In genomic region chr1:4310396-4310923, GRCh38 we compare ENCODE assay signal across 13 cellular contexts.
DNase-seq lines count a peak whose midpoint lies in the region; TF ChIP-seq lines count a peak whose summit lies in the region.
"Had no signal": no experiment of that assay in that cellular context is flagged by ENCODE, and none has a peak within 500 bp of the region (broad histone marks: within the 10 kb centered on the region; RNA-seq: fewer than 3 reads in every experiment).

No MANE protein-coding gene starts in this region.

- no peak for TF ChIP-seq CTCF in OCI-LY7 (conservative IDR thresholded peaks at IDR 0.05; ENCODE audit: low read length)

- no CpG with 5 or more reads among the region's 9 CpGs for WGBS in neuronal stem cell (ENCODE audit: extremely low coverage in 2 of 2, insufficient read length in 2 of 2, insufficient replicate concordance in 1 of 2), 2 donors

- no peaks in the 10 kb centered on the region for H3K9me2 ChIP-seq in OCI-LY7 (ENCODE audit: insufficient read depth, low read length)

- no peak overlapping the region for H2BK12ac ChIP-seq in neuronal stem cell (ENCODE audit: low read length)

- peak overlapping the region; percentile 8 for H3K18ac ChIP-seq in neuronal stem cell (ENCODE audit: low read length)

- POLR2A ChIA-PET in OCI-LY7 (lab: Charles Lee) = interaction anchor here (1.0 to 1.5 kb wide), 2 partner anchors 10 to 403 kb away, joined by 3 to 6 read pairs; no protein-coding TSS in a partner anchor

- no peak overlapping the region for H4K8ac ChIP-seq in neuronal stem cell (ENCODE audit: low read depth, low read length)

- H3K36me3 ChIP-seq in OCI-LY7 (ENCODE audit: insufficient read depth, low read length) (peaks cover 25% of the 10 kb centered on the region; the same call in 1 of the 2 replicates), neuronal stem cell (replicated peaks in 1 of 2; ENCODE audit: control insufficient read depth in 2 of 2, insufficient read depth in 2 of 2, low read length in 2 of 2) (no peaks in the 10 kb centered on the region)

- peak overlapping the region; percentile 60 for H3K14ac ChIP-seq in neuronal stem cell (ENCODE audit: low read length)

- H3K27ac ChIP-seq in OCI-LY7 (ENCODE audit: low read depth, low read length, poor library complexity, severe bottlenecking) = peak overlapping the region; percentile 65
- no peak overlapping the region for H3K27ac ChIP-seq in neuronal stem cell (replicated peaks; ENCODE audit: low read length)
- H3K27ac ChIP-seq: 22Rv1, GM23248, HL-60 had no signal

- intact Hi-C loops in OCI-LY7 (cut with micrococcal nuclease; ENCODE audit: unreplicated experiment) = loop anchor here (2.0 to 10.0 kb wide), 5 partner anchors 134 to 914 kb away; no protein-coding TSS in a partner anchor

- no peaks in the 10 kb centered on the region for H3K27me3 ChIP-seq in neuronal stem cell (ENCODE audit: control insufficient read depth in 3 of 3, insufficient read depth in 3 of 3, low read depth in 1 of 3, low read length in 3 of 3)

- H3K4me1 ChIP-seq in OCI-LY7 (ENCODE audit: insufficient read depth, low read length, poor library complexity, severe bottlenecking) (peaks cover 54% of the 10 kb centered on the region), neuronal stem cell (ENCODE audit: control insufficient read depth in 2 of 2, insufficient read depth in 1 of 2, low read depth in 1 of 2, low read length in 2 of 2) (no peaks in the 10 kb centered on the region)

- H4K20me1 ChIP-seq in OCI-LY7 (ENCODE audit: insufficient read depth, low read length) = no peaks in the 10 kb centered on the region

- DNase-seq in activated effector memory CD4-positive, alpha-beta T cell treated with anti-CD3 and anti-CD28 coated beads, Interleukin-2, amount 50 U/mL, for 16 hours = peak; percentile 14
- DNase-seq in activated effector memory CD4-positive, alpha-beta T cell treated with Interleukin-2 at 50 U/mL for 16 hours = no peak
- DNase-seq in OCI-LY7 (ENCODE audit: low spot score) (peak; percentile 61), neuronal stem cell (ENCODE audit: low spot score) (no peak), occipital lobe (lab: John Stamatoyannopoulos, UW) (no peak), NOMO-1 treated with DMSO at 0.1 percent for 48 hours (lab: John Stamatoyannopoulos, UW; ENCODE audit: unreplicated experiment) (no peak)
- no peak for DNase-seq in activated CD4-positive, CD25-positive, alpha-beta regulatory T cell treated with anti-CD3 and anti-CD28 coated beads, Interleukin-2, amount 50 U/mL, for 72 hours
- DNase-seq: CD4-positive, CD25-positive, alpha-beta regulatory T cell; DMS53; GM23248 had no signal

- H3K79me1 ChIP-seq in neuronal stem cell (ENCODE audit: low read depth, low read length) = no peaks in the 10 kb centered on the region

- H3K9me3 ChIP-seq in OCI-LY7 (ENCODE audit: low read length) = peaks cover 40% of the 10 kb centered on the region
- H3K9me3 ChIP-seq in neuronal stem cell (replicated peaks in 1 of 2; ENCODE audit: control insufficient read depth in 2 of 2, insufficient read depth in 1 of 2, low read depth in 1 of 2, low read length in 2 of 2) = peaks cover 2 to 8% of the 10 kb centered on the region in 2 donors

- H4K91ac ChIP-seq in neuronal stem cell (ENCODE audit: low read depth, low read length, poor library complexity) = no peak overlapping the region

- peak overlapping the region; percentile 60 for H2AK5ac ChIP-seq in neuronal stem cell (ENCODE audit: low read depth, low read length)

- CTCF ChIA-PET in OCI-LY7 (lab: Charles Lee; ENCODE audit: unreplicated experiment) = no interaction called here

- no peak overlapping the region for H2BK15ac ChIP-seq in neuronal stem cell (ENCODE audit: low read length)

- H3K4me3 ChIP-seq in OCI-LY7 (ENCODE audit: low read depth, low read length, poor library complexity, severe bottlenecking) (peak overlapping the region; percentile 38), neuronal stem cell (ENCODE audit: low read length in 2 of 2) (peak overlapping the region in 1 of 2 donors; percentile 29)
- H3K4me3 ChIP-seq: GM12878, GM23248 had no signal

- no peak overlapping the region for H3K4ac ChIP-seq in neuronal stem cell (ENCODE audit: low read length)

- peak overlapping the region; percentile 28 for H2BK5ac ChIP-seq in neuronal stem cell (ENCODE audit: low read length)

- no peaks in the 10 kb centered on the region for H3K79me2 ChIP-seq in OCI-LY7 (ENCODE audit: insufficient read depth, low read depth, low read length)

- no peak overlapping the region for H3K23ac ChIP-seq in neuronal stem cell (ENCODE audit: low read depth, low read length, poor library complexity)

- H2BK120ac ChIP-seq in neuronal stem cell (ENCODE audit: low read depth, low read length) = no peak overlapping the region

- H3K4me2 ChIP-seq in OCI-LY7 (ENCODE audit: low read length) = peak overlapping the region; percentile 73
- H3K4me2 ChIP-seq in neuronal stem cell (ENCODE audit: insufficient read depth, low read length, poor library complexity, severe bottlenecking) = no peak overlapping the region

- BruUV-seq in OCI-LY7 (replicated peaks; lab: Mats Ljungman, UMichigan) = no TSS peak

- H2AFZ ChIP-seq in OCI-LY7 (ENCODE audit: low read length) (peak overlapping the region; percentile 12; the same call in 1 of the 2 replicates), neuronal stem cell (ENCODE audit: low read length) (no peak overlapping the region)
- H2AFZ ChIP-seq: GM23248 had no signal

- no peak overlapping the region for H3K9ac ChIP-seq in neuronal stem cell (ENCODE audit: low read depth, low read length, poor library complexity)
- H3K9ac ChIP-seq: GM23248 had no signal

Comparison
In these comparisons a context has a peak if more than half of its experiments do, and no peak if none do; other contexts are left out.
1. DNase-seq: peak in activated effector memory CD4-positive, alpha-beta T cell treated with anti-CD3 and anti-CD28 coated beads, Interleukin-2, amount 50 U/mL, for 16 hours (single experiment) and OCI-LY7 (single experiment); none in activated effector memory CD4-positive, alpha-beta T cell treated with Interleukin-2 at 50 U/mL for 16 hours (single experiment), neuronal stem cell (single experiment), occipital lobe (single experiment), NOMO-1 treated with DMSO at 0.1 percent for 48 hours (single experiment) and activated CD4-positive, CD25-positive, alpha-beta regulatory T cell treated with anti-CD3 and anti-CD28 coated beads, Interleukin-2, amount 50 U/mL, for 72 hours (single experiment).